Comparison of ENCODE assay signal across 30 cellular contexts in genomic region chr1:2072891-2073290, GRCh38. TPM values are rescaled to one million over a fixed set of nuclear protein-coding genes. Genes with fewer than 3 reads are reported as not detected.
"Had no signal": no experiment of that assay in that cellular context is flagged by ENCODE, and none has a peak within 500 bp of the region (broad histone marks: within the 10 kb centered on the region; RNA-seq: fewer than 3 reads in every experiment).

No MANE protein-coding gene starts in this region.

- H3K27me3 Mint-ChIP-seq: activated CD4-positive, alpha-beta T cell treated with anti-CD3 and anti-CD28 coated beads, Interleukin-2, amount 10 ng/mL, durations not matched to agents 7 days and 5 days; activated CD8-positive, alpha-beta memory T cell treated with anti-CD3 and anti-CD28 coated beads, Interleukin-2, amount 10 ng/mL, durations not matched to agents 7 days and 5 days; progenitor cell of endocrine pancreas; stimulated activated naive CD8-positive, alpha-beta T cell treated with anti-CD3 and anti-CD28 coated beads, Interleukin-15, amount 100 ng/mL, for 72 hours; T-helper 17 cell had no signal

- DNase-seq: activated CD4-positive, alpha-beta T cell treated with anti-CD3 and anti-CD28 coated beads for 1 hour; activated CD4-positive, alpha-beta T cell treated with anti-CD3 and anti-CD28 coated beads, Interleukin-2, amount 10 ng/mL, durations not matched to agents 7 days and 5 days; activated CD8-positive, alpha-beta memory T cell treated with anti-CD3 and anti-CD28 coated beads, Interleukin-2, amount 10 ng/mL, durations not matched to agents 7 days and 5 days; activated CD8-positive, alpha-beta T cell treated with anti-CD3 and anti-CD28 coated beads, Interleukin-2, amount 10 ng/mL, durations not matched to agents 7 days and 5 days; activated naive CD4-positive, alpha-beta T cell; body of pancreas; cortex of kidney; kidney glomerular epithelial cell; lower lobe of right lung; mesendoderm; natural killer cell; ovary; right lobe of liver; stimulated activated CD4-positive, alpha-beta T cell treated with anti-CD3 and anti-CD28 coated beads, Interleukin-12 subunit alpha, Interleukin-12 subunit beta, amount 100 ng/mL, for 4 hours; stimulated activated CD4-positive, alpha-beta T cell treated with anti-CD3 and anti-CD28 coated beads, Interleukin-4, amount 100 ng/mL, for 24 hours; stimulated activated naive CD8-positive, alpha-beta T cell treated with anti-CD3 and anti-CD28 coated beads, Interleukin-15, amount 100 ng/mL, for 72 hours; T-helper 17 cell; T1000; tibial artery; WERI-Rb-1 had no signal

- H3K4me3 ChIP-seq: body of pancreas, left lung, lower lobe of right lung, ovary, right lobe of liver, SK-N-MC had no signal

- ATAC-seq: activated CD8-positive, alpha-beta memory T cell treated with anti-CD3 and anti-CD28 coated beads, Interleukin-2, amount 10 ng/mL, durations not matched to agents 7 days and 5 days; activated CD8-positive, alpha-beta T cell treated with anti-CD3 and anti-CD28 coated beads, Interleukin-2, amount 10 ng/mL, durations not matched to agents 7 days and 5 days; body of pancreas; esophagus mucosa; heart left ventricle; left lung; lower lobe of right lung; natural killer cell; right lobe of liver; stimulated activated effector memory CD8-positive, alpha-beta T cell treated with anti-CD3 and anti-CD28 coated beads, Interleukin-12 subunit alpha, Interleukin-12 subunit beta, amount 100 ng/mL, for 72 hours; T-helper 17 cell had no signal

- H3K4me1 ChIP-seq: body of pancreas, heart left ventricle, left lung, lower lobe of right lung, right lobe of liver had no signal

- H3K27ac ChIP-seq: body of pancreas, heart left ventricle, left lung, lower lobe of right lung, neutrophil, ovary, right lobe of liver, SK-N-MC, tibial artery, WERI-Rb-1 had no signal

- H3K27ac Mint-ChIP-seq: activated CD4-positive, alpha-beta T cell treated with anti-CD3 and anti-CD28 coated beads, Interleukin-2, amount 10 ng/mL, durations not matched to agents 7 days and 5 days; activated CD8-positive, alpha-beta memory T cell treated with anti-CD3 and anti-CD28 coated beads, Interleukin-2, amount 10 ng/mL, durations not matched to agents 7 days and 5 days; activated CD8-positive, alpha-beta T cell treated with anti-CD3 and anti-CD28 coated beads, Interleukin-2, amount 10 ng/mL, durations not matched to agents 7 days and 5 days; natural killer cell; stimulated activated effector memory CD8-positive, alpha-beta T cell treated with anti-CD3 and anti-CD28 coated beads, Interleukin-12 subunit alpha, Interleukin-12 subunit beta, amount 100 ng/mL, for 72 hours; stimulated activated naive CD8-positive, alpha-beta T cell treated with anti-CD3 and anti-CD28 coated beads, Interleukin-15, amount 100 ng/mL, for 72 hours had no signal

- H3K9me3 ChIP-seq: neutrophil had no signal

- H3K27me3 ChIP-seq: body of pancreas, neutrophil, ovary, right lobe of liver had no signal

- H3K4me3 Mint-ChIP-seq: activated CD4-positive, alpha-beta T cell treated with anti-CD3 and anti-CD28 coated beads, Interleukin-2, amount 10 ng/mL, durations not matched to agents 7 days and 5 days; activated CD8-positive, alpha-beta memory T cell treated with anti-CD3 and anti-CD28 coated beads, Interleukin-2, amount 10 ng/mL, durations not matched to agents 7 days and 5 days; activated CD8-positive, alpha-beta T cell treated with anti-CD3 and anti-CD28 coated beads, Interleukin-2, amount 10 ng/mL, durations not matched to agents 7 days and 5 days; natural killer cell; stimulated activated effector memory CD8-positive, alpha-beta T cell treated with anti-CD3 and anti-CD28 coated beads, Interleukin-12 subunit alpha, Interleukin-12 subunit beta, amount 100 ng/mL, for 72 hours; stimulated activated naive CD8-positive, alpha-beta T cell treated with anti-CD3 and anti-CD28 coated beads, Interleukin-15, amount 100 ng/mL, for 72 hours; T-helper 17 cell had no signal

- H3K36me3 ChIP-seq: heart left ventricle, neutrophil, ovary had no signal

- H3K4me1 Mint-ChIP-seq: activated CD4-positive, alpha-beta T cell treated with anti-CD3 and anti-CD28 coated beads, Interleukin-2, amount 10 ng/mL, durations not matched to agents 7 days and 5 days; activated CD8-positive, alpha-beta memory T cell treated with anti-CD3 and anti-CD28 coated beads, Interleukin-2, amount 10 ng/mL, durations not matched to agents 7 days and 5 days had no signal

RNA-seq across cellular contexts. Expression of gene GABRD, which starts 53.7 kb away (rescaled TPM):
- total RNA-seq: activated CD4-positive, alpha-beta T cell treated with anti-CD3 and anti-CD28 coated beads, Interleukin-2, amount 10 ng/mL, durations not matched to agents 7 days and 5 days; activated CD8-positive, alpha-beta memory T cell treated with anti-CD3 and anti-CD28 coated beads, Interleukin-2, amount 10 ng/mL, durations not matched to agents 7 days and 5 days; activated CD8-positive, alpha-beta T cell treated with anti-CD3 and anti-CD28 coated beads, Interleukin-2, amount 10 ng/mL, durations not matched to agents 7 days and 5 days; activated naive CD4-positive, alpha-beta T cell treated with anti-CD3 and anti-CD28 coated beads, Interleukin-2, amount 50 U/mL, for 72 hours; body of pancreas; mononuclear cell; progenitor cell of endocrine pancreas; renal cortical epithelial cell had no signal
